ENCODE assay signal across 8 cellular contexts in genomic region chr5:127072861-127073846, GRCh38. TPM values are rescaled to one million over a fixed set of nuclear protein-coding genes. Genes with fewer than 3 reads are reported as not detected.
A peak's percentile ranks its signal among the peaks of the same experiment; 100 is the strongest.
DNase-seq lines count a peak whose midpoint lies in the region; ATAC-seq, FAIRE-seq and TF ChIP-seq lines count a peak whose summit lies in the region.

Gene C5orf63 (minus strand): TSS chr5:127073502. CDS start chr5:127058995, 14,507 bp downstream.

- FAIRE-seq in HepG2 (lab: Jason Lieb, UNC), result no peak

- peak within 1 kb of the TSS; percentile 78 for H3K4me3 ChIP-seq in GM06990 (replicated peaks; ENCODE audit: low read depth, low read length)
- H3K4me3 ChIP-seq in GM23248, result peak within 1 kb of the TSS; percentile 88
- H3K4me3 ChIP-seq in MM.1S (ENCODE audit: low read length), result peak within 1 kb of the TSS; percentile 75
- peak within 1 kb of the TSS; percentile 58 for H3K4me3 ChIP-seq in WI38 (ENCODE audit: low read depth, low read length)
- peak within 1 kb of the TSS; percentile 66 to 94 (median 67) for H3K4me3 ChIP-seq in mammary epithelial cell (replicated peaks in 1 of 3; ENCODE audit: insufficient read depth in 1 of 3, low read depth in 2 of 3, low read length in 3 of 3)
- peak within 1 kb of the TSS; percentile 67 to 74 (median 68) for H3K4me3 ChIP-seq in HepG2 (replicated peaks in 1 of 3; ENCODE audit: insufficient read depth in 1 of 3, low read depth in 2 of 3, low read length in 3 of 3)

- TF ChIP-seq RAD21 in HepG2 (CRISPR knock-in tag; IDR thresholded peaks at IDR 0.05), result peak; percentile 36

- dilution Hi-C loops in mammary epithelial cell (cut with HindIII; ENCODE audit: low sequenced_read_pairs), result no loop called here

- TF ChIP-seq POLR2A in HepG2 (IDR thresholded peaks at IDR 0.05; ENCODE audit: insufficient read depth in 1 of 2, low read depth in 2 of 2, low read length in 2 of 2), result peak; percentile 64 to 86

- H3K4me2 ChIP-seq in GM23248 (ENCODE audit: unreplicated experiment) (peak within 1 kb of the TSS; percentile 93), MM.1S (ENCODE audit: low read depth, low read length) (peak within 1 kb of the TSS; percentile 79), mammary epithelial cell (ENCODE audit: insufficient read depth, low read depth, low read length) (peak within 1 kb of the TSS; percentile 93), HepG2 (ENCODE audit: low read depth, low read length) (peak within 1 kb of the TSS; percentile 73)

- TSS peak; percentile 63 for BruUV-seq in mammary epithelial cell (replicated peaks; lab: Mats Ljungman, UMichigan)
- TSS peak; percentile 82 for BruUV-seq in HepG2 (replicated peaks; lab: Mats Ljungman, UMichigan)

- intact Hi-C loops in mammary epithelial cell (cut with micrococcal nuclease) (no loop called here), HepG2 (cut with micrococcal nuclease; ENCODE audit: unreplicated experiment) (loop anchor here (1.0 to 10.0 kb wide), 2 partner anchors 44 to 122 kb away; no protein-coding TSS in a partner anchor)

- H3K9me2 ChIP-seq in GM23248 (ENCODE audit: insufficient read depth), result no peaks in the 10 kb centered on the region
- no peaks in the 10 kb centered on the region for H3K9me2 ChIP-seq in MM.1S (replicated peaks; ENCODE audit: insufficient read depth, low read length)

- 0 out of 4 replicates have a peak, but pooled peaks of 1 of the 2 experiments have one; percentile 9 for TF ChIP-seq EP300 in HepG2 (IDR thresholded peaks at IDR 0.05; ENCODE audit: low read depth in 2 of 2, low read length in 2 of 2)
- TF ChIP-seq EP300 in HepG2 (CRISPR knock-in tag; IDR thresholded peaks at IDR 0.05; ENCODE audit: borderline replicate concordance), result no peak

- no peaks in the 10 kb centered on the region for H3K9me3 ChIP-seq in GM23248 (ENCODE audit: low read depth)
- H3K9me3 ChIP-seq in MM.1S (replicated peaks; ENCODE audit: insufficient read depth, low read length), result no peaks in the 10 kb centered on the region
- no peaks in the 10 kb centered on the region for H3K9me3 ChIP-seq in mammary epithelial cell (replicated peaks; ENCODE audit: insufficient read depth, low read length)
- no peaks in the 10 kb centered on the region for H3K9me3 ChIP-seq in HepG2 (ENCODE audit: low read length)

- peak; percentile 100 for ATAC-seq in HepG2

- in situ Hi-C loops in GM23248 (cut with MboI), result no loop called here
- in situ Hi-C loops in mammary epithelial cell (cut with MboI; ENCODE audit: low sequenced_read_pairs in 2 of 2), result no loop called here
- in situ Hi-C loops in HepG2 (cut with HindIII; ENCODE audit: extremely low pct_ligation_motif_present, low pct_unique_long_range_greater_than_20kb), result no loop called here

- H3K9ac ChIP-seq in GM23248 (peak within 1 kb of the TSS; percentile 70), MM.1S (ENCODE audit: low read length) (peak within 1 kb of the TSS; percentile 63), mammary epithelial cell (ENCODE audit: insufficient read depth, low read length) (peak within 1 kb of the TSS; percentile 62), HepG2 (ENCODE audit: insufficient read depth, low read depth, low read length) (peak within 1 kb of the TSS; percentile 70)

- H2AFZ ChIP-seq in GM23248, result peak within 1 kb of the TSS; percentile 99
- H2AFZ ChIP-seq in MM.1S (ENCODE audit: low read length), result peak within 1 kb of the TSS; percentile 95
- H2AFZ ChIP-seq in mammary epithelial cell (ENCODE audit: low read depth, low read length), result peak within 1 kb of the TSS; percentile 97
- peak within 1 kb of the TSS; percentile 71 for H2AFZ ChIP-seq in HepG2 (ENCODE audit: low read length)

- DNase-seq in GM06990 (ENCODE audit: extremely low read depth, insufficient read length) (peak; percentile 89), GM23248 (peak; percentile 61), MM.1S (peak; percentile 84), mammary epithelial cell (peak; percentile 28), HepG2 (ENCODE audit: low spot score) (peak; percentile 61), KG1 (lab: John Stamatoyannopoulos, UW) (no peak)
- peak; percentile 53 to 64 (median 56) for DNase-seq in stimulated activated CD4-positive, alpha-beta T cell treated with anti-CD3 and anti-CD28 coated beads, TNF-alpha, amount 100 ng/mL, for 48 hours (ENCODE audit: low read depth in 3 of 3)

- H3K27ac ChIP-seq in GM23248, result no peak within 1 kb of the TSS
- peak within 1 kb of the TSS; percentile 12; the same call in 1 of the 2 replicates for H3K27ac ChIP-seq in MM.1S (ENCODE audit: low read length)
- peak within 1 kb of the TSS; percentile 36 for H3K27ac ChIP-seq in mammary epithelial cell (ENCODE audit: insufficient read depth, low read depth, low read length)
- H3K27ac ChIP-seq in HepG2 (ENCODE audit: extremely low read length, insufficient read depth, low read length), result peak within 1 kb of the TSS; percentile 57

- CTCF ChIA-PET in mammary epithelial cell (lab: Charles Lee; ENCODE audit: low non-redundant PET), result no interaction called here
- CTCF ChIA-PET in HepG2 (lab: Yijun Ruan, JAX; ENCODE audit: low intra/inter-chr PET ratio, low total read pairs), result no interaction called here

- H3K4me1 ChIP-seq in GM23248 (ENCODE audit: insufficient read depth) (peaks cover 13% of the 10 kb centered on the region), MM.1S (ENCODE audit: low read length) (no peaks in the 10 kb centered on the region), mammary epithelial cell (ENCODE audit: insufficient read depth, low read length) (peaks cover 23% of the 10 kb centered on the region), HepG2 (ENCODE audit: insufficient read depth, low read length) (peaks cover 49% of the 10 kb centered on the region)

- WGBS in GM23248 (ENCODE audit: low coverage in 1 of 2, low lambda C conversion rate in 2 of 2, missing lambda C conversion rate in 2 of 2), 2 experiments, result 5% methylated on average over 56 of the region's 56 CpGs
- WGBS in mammary epithelial cell (ENCODE audit: low coverage, missing lambda C conversion rate), result 7% methylated on average over 24 of the region's 56 CpGs
- WGBS in HepG2 (ENCODE audit: low lambda C conversion rate), result 8% methylated on average over 52 of the region's 56 CpGs

- POLR2A ChIA-PET in HepG2 (lab: Yijun Ruan, JAX), result interaction anchor here (0.7 to 2.8 kb wide), 9 partner anchors 9 to 478 kb away, joined by 3 to 23 read pairs (median 4); partner anchors contain the start of genes ALDH7A1 and MARCHF3

- TF ChIP-seq CTCF in GM06990 (IDR thresholded peaks at IDR 0.05; ENCODE audit: insufficient read depth, low read length, poor library complexity, severe bottlenecking) (no peak), MM.1S (IDR thresholded peaks at IDR 0.05; ENCODE audit: low read length) (no peak), WI38 (IDR thresholded peaks at IDR 0.05; ENCODE audit: low read depth, low read length) (no peak), mammary epithelial cell (conservative IDR thresholded peaks at IDR 0.05 in 1 of 2, IDR thresholded peaks at IDR 0.05 in 1 of 2; ENCODE audit: extremely low read depth in 1 of 2, insufficient read depth in 1 of 2, low read depth in 1 of 2, low read length in 2 of 2) (peak in 1 of 2 donors; percentile 31), HepG2 (CRISPR knock-in tag; IDR thresholded peaks at IDR 0.05) (peak; percentile 16; the same call in 1 of the 2 replicates)

- H3F3A ChIP-seq in GM23248 (ENCODE audit: insufficient read depth) (peaks cover 26% of the 10 kb centered on the region), MM.1S (ENCODE audit: insufficient read depth, low read length) (0 out of 2 replicates have a peak, but pooled peaks cover 4% of the 10 kb centered on the region)

- H4K20me1 ChIP-seq in GM23248 (ENCODE audit: insufficient read depth) (no peaks in the 10 kb centered on the region), MM.1S (ENCODE audit: insufficient read depth, low read length) (no peaks in the 10 kb centered on the region), mammary epithelial cell (ENCODE audit: insufficient read depth, low read length) (no peaks in the 10 kb centered on the region), HepG2 (ENCODE audit: insufficient read depth, low read length) (no peaks in the 10 kb centered on the region)

- H3K36me3 ChIP-seq in GM06990 (ENCODE audit: control insufficient read depth, insufficient read depth, low read length) (no peaks in the 10 kb centered on the region), GM23248 (ENCODE audit: low read depth) (no peaks in the 10 kb centered on the region), MM.1S (replicated peaks; ENCODE audit: insufficient read depth, low read length) (no peaks in the 10 kb centered on the region), mammary epithelial cell (ENCODE audit: insufficient read depth, low read length) (no peaks in the 10 kb centered on the region), HepG2 (replicated peaks in 1 of 2; ENCODE audit: control insufficient read depth in 1 of 2, insufficient read depth in 2 of 2, low read length in 2 of 2) (peaks cover 0 to 3% of the 10 kb centered on the region in 2 experiments; a peak in 2 of 5 replicates)

- H3K27me3 ChIP-seq in GM06990 (replicated peaks; ENCODE audit: control insufficient read depth, insufficient read depth, low read length) (no peaks in the 10 kb centered on the region), GM23248 (replicated peaks; ENCODE audit: insufficient read depth) (no peaks in the 10 kb centered on the region), MM.1S (replicated peaks; ENCODE audit: insufficient read depth, low read length) (no peaks in the 10 kb centered on the region), mammary epithelial cell (ENCODE audit: insufficient read depth, low read length) (no peaks in the 10 kb centered on the region), HepG2 (ENCODE audit: control insufficient read depth in 1 of 2, insufficient read depth in 2 of 2, low read length in 2 of 2) (0 out of 5 replicates have a peak, but pooled peaks cover 0 to 1% of the 10 kb centered on the region in 2 experiments)

- H3K79me2 ChIP-seq in GM23248 (ENCODE audit: insufficient read depth) (no peaks in the 10 kb centered on the region), MM.1S (ENCODE audit: low read length) (no peaks in the 10 kb centered on the region), mammary epithelial cell (ENCODE audit: insufficient read depth, low read length) (no peaks in the 10 kb centered on the region), HepG2 (ENCODE audit: insufficient read depth, low read length) (no peaks in the 10 kb centered on the region)

RNA-seq across cellular contexts. Expression of gene C5orf63, which starts in this region (rescaled TPM):
- total RNA-seq in GM23248 (2014; rRNA removed; shearing (Covaris generic)), result 0.97 and 1.3 TPM in 2 replicates
- polyA plus RNA-seq in GM23248 (2016; fragmentation: Nextera tagmentation; extraction: Ambion mirVana) (7.0 and 7.2 TPM in 2 replicates), mammary epithelial cell (4.4 TPM), HepG2 (2011; rRNA removed) (7.5 and 7.9 TPM in 2 replicates)
- total RNA-seq in mammary epithelial cell (1 to 10 TPM; 4.0 to 9.4 TPM), HepG2 (2016; rRNA removed; fragmentation: Illumina TruSeq; extraction: Trizol) (8.8 and 9.1 TPM in 2 replicates)
- 18.9 TPM for polyA minus RNA-seq in mammary epithelial cell
- total RNA-seq in HepG2 (2016; cell fraction: cytosol; rRNA removed; fragmentation: Illumina TruSeq; extraction: Trizol; ENCODE audit: low read depth), result 1.5 and 2.9 TPM in 2 replicates
- total RNA-seq in HepG2 (2016; cell fraction: insoluble cytoplasmic fraction; rRNA removed; fragmentation: Illumina TruSeq; extraction: Trizol), result 10.5 and 11.2 TPM in 2 replicates
- 3.2 and 3.3 TPM in 2 replicates for total RNA-seq in HepG2 (2016; cell fraction: membrane; rRNA removed; fragmentation: Illumina TruSeq; extraction: Trizol)
- total RNA-seq in HepG2 (2016; cell fraction: nucleus; rRNA removed; fragmentation: Illumina TruSeq; extraction: Trizol), result 13.7 and 20.9 TPM in 2 replicates
- polyA plus RNA-seq in HepG2 (2011; cell fraction: cytosol; rRNA removed), result 2.6 and 4.3 TPM in 2 replicates
- 11.9 and 18.3 TPM in 2 replicates for polyA plus RNA-seq in HepG2 (2011; cell fraction: nucleus; rRNA removed)
- polyA plus RNA-seq in HepG2 (2012), result 7.6 and 7.9 TPM in 2 replicates
- polyA plus RNA-seq in HepG2 (2016; cell fraction: cytosol; fragmentation: Illumina TruSeq; extraction: Trizol; ENCODE audit: low read depth), result 3.0 and 3.2 TPM in 2 replicates
- 7.0 and 12.1 TPM in 2 replicates for polyA plus RNA-seq in HepG2 (2016; cell fraction: insoluble cytoplasmic fraction; fragmentation: Illumina TruSeq; extraction: Trizol; ENCODE audit: low read depth)
- polyA plus RNA-seq in HepG2 (2016; cell fraction: membrane; fragmentation: Illumina TruSeq; extraction: Trizol; ENCODE audit: low read depth), result 2.3 and 2.4 TPM in 2 replicates
- polyA plus RNA-seq in HepG2 (2016; cell fraction: nucleus; fragmentation: Illumina TruSeq; extraction: Trizol; ENCODE audit: insufficient read depth, low read depth), result 14.0 TPM in 2 replicates
- polyA minus RNA-seq in HepG2 (2011; rRNA and poly(A)+ RNA removed; ENCODE audit: low replicate concordance), result 8.7 TPM in 1 of 2 replicates, not detected in the other
- polyA minus RNA-seq in HepG2 (2011; cell fraction: cytosol; rRNA and poly(A)+ RNA removed), result 1.4 and 2.1 TPM in 2 replicates
- polyA minus RNA-seq in HepG2 (2011; cell fraction: nucleus; rRNA and poly(A)+ RNA removed), result 25.5 and 36.3 TPM in 2 replicates
